ENCODE assay signal across 8 cellular contexts in genomic region chr3:184337981-184338380, GRCh38. TPM values are rescaled to one million over a fixed set of nuclear protein-coding genes. Genes with fewer than 3 reads are reported as not detected.
DNase-seq lines count a peak whose midpoint lies in the region; ATAC-seq and TF ChIP-seq lines count a peak whose summit lies in the region.

No MANE protein-coding gene starts in this region.

- H3K4me1 Mint-ChIP-seq in activated T-cell treated with anti-CD3 and anti-CD28 coated beads, Interleukin-2, amount 50 U/mL, for 72 hours (ENCODE audit: low read depth) = peaks cover 47% of the 10 kb centered on the region

- WGBS in transverse colon (ENCODE audit: low coverage in 1 of 2), 2 donors = 66 to 76% methylated on average over 5 to 7 of the region's 7 CpGs

- TF ChIP-seq EP300 in transverse colon (IDR thresholded peaks at IDR 0.05; ENCODE audit: low read depth) = no peak

- H3K9me3 ChIP-seq in colonic mucosa (no peaks in the 10 kb centered on the region), muscle layer of duodenum (ENCODE audit: control insufficient read depth in 1 of 2, low read length in 2 of 2) (no peaks in the 10 kb centered on the region), transverse colon (no peaks in the 10 kb centered on the region)

- peak overlapping the region; percentile 6 to 45 for H3K9ac ChIP-seq in colonic mucosa (ENCODE audit: low read depth in 2 of 2, low read length in 2 of 2)

- no peak for ATAC-seq in activated T-cell treated with anti-CD3 and anti-CD28 coated beads, Interleukin-2, amount 50 U/mL, for 72 hours (replicated peaks in 1 of 2)

- no peaks in the 10 kb centered on the region for H3K9me3 Mint-ChIP-seq in activated T-cell treated with anti-CD3 and anti-CD28 coated beads, Interleukin-2, amount 50 U/mL, for 72 hours

- TF ChIP-seq CTCF in colonic mucosa (IDR thresholded peaks at IDR 0.05) (no peak), transverse colon (IDR thresholded peaks at IDR 0.05) (no peak)

- peaks cover 6 to 7% of the 10 kb centered on the region in 2 donors for H3K36me3 Mint-ChIP-seq in activated T-cell treated with anti-CD3 and anti-CD28 coated beads, Interleukin-2, amount 50 U/mL, for 72 hours (ENCODE audit: insufficient read depth in 2 of 2)

- H3K27ac ChIP-seq in colonic mucosa (peak overlapping the region; percentile 78), muscle layer of duodenum (ENCODE audit: low read length) (peak overlapping the region; percentile 90), transverse colon (peak overlapping the region; percentile 94 to 99 (median 97))

- in situ Hi-C loops in transverse colon (cut with MboI; ENCODE audit: low pct_ligation_motif_present in 1 of 4, low pct_unique_long_range_greater_than_20kb in 1 of 4, low sequenced_read_pairs in 3 of 4) = no loop called here

- no peak for TF ChIP-seq POLR2A in transverse colon (IDR thresholded peaks at IDR 0.05)

- H3K4me3 ChIP-seq in colonic mucosa (no peak overlapping the region), muscle layer of duodenum (ENCODE audit: low read depth in 1 of 2, low read length in 2 of 2) (peak overlapping the region; percentile 67 to 87), transverse colon (peak overlapping the region in 1 of 4 donors; percentile 12)

- no peaks in the 10 kb centered on the region for H3K27me3 ChIP-seq in colonic mucosa
- H3K27me3 ChIP-seq in muscle layer of duodenum (ENCODE audit: low read depth, low read length) = no peaks in the 10 kb centered on the region
- H3K27me3 ChIP-seq in transverse colon = no peaks in the 10 kb centered on the region

- H3K27me3 Mint-ChIP-seq in activated T-cell treated with anti-CD3 and anti-CD28 coated beads, Interleukin-2, amount 50 U/mL, for 72 hours (ENCODE audit: low read depth) = no peaks in the 10 kb centered on the region

- H3K4me3 Mint-ChIP-seq in activated T-cell treated with anti-CD3 and anti-CD28 coated beads, Interleukin-2, amount 50 U/mL, for 72 hours = peak overlapping the region in 1 of 2 donors; percentile 11

- no peak for DNase-seq in activated T-cell treated with anti-CD3 and anti-CD28 coated beads, Interleukin-2, amount 50 U/mL, for 72 hours
- DNase-seq in activated T-cell treated with anti-CD3 and anti-CD28 coated beads, Interleukin-2, amount 50 U/mL, for 48 hours = no peak
- DNase-seq in colonic mucosa (no peak), transverse colon (no peak), NCI-H2107 treated with DMSO at 0.1 percent for 48 hours (lab: John Stamatoyannopoulos, UW; ENCODE audit: unreplicated experiment) (no peak), inferior parietal cortex (ENCODE audit: extremely low spot score) (no peak)
- DNase-seq in activated CD8-positive, alpha-beta memory T cell treated with anti-CD3 and anti-CD28 coated beads, Interleukin-2, amount 50 U/mL, for 4 hours = no peak

- H3K4me1 ChIP-seq in colonic mucosa (no peaks in the 10 kb centered on the region), muscle layer of duodenum (ENCODE audit: control insufficient read depth in 1 of 2, insufficient read depth in 2 of 2, low read length in 2 of 2) (peaks cover 9 to 38% of the 10 kb centered on the region in 2 donors), transverse colon (peaks cover 12 to 28% (median 24%) of the 10 kb centered on the region in 4 donors)

- H3K27ac Mint-ChIP-seq in activated T-cell treated with anti-CD3 and anti-CD28 coated beads, Interleukin-2, amount 50 U/mL, for 72 hours = peak overlapping the region; percentile 4

- intact Hi-C loops in colonic mucosa (cut with DNase I) = no loop called here
- intact Hi-C loops in transverse colon (cut with DNase I; ENCODE audit: low total_unique reads) = no loop called here

- H3K36me3 ChIP-seq in colonic mucosa (peaks cover 7% of the 10 kb centered on the region), muscle layer of duodenum (ENCODE audit: control insufficient read depth in 1 of 2, insufficient read depth in 2 of 2, low read length in 2 of 2) (peaks cover 28 to 42% of the 10 kb centered on the region in 2 donors), transverse colon (peaks cover 0 to 19% (median 8%) of the 10 kb centered on the region in 4 donors)

RNA-seq across cellular contexts. Expression of gene FAM131A, which starts 0.6 kb away (rescaled TPM):
- 1 to 10 TPM; 6.6 to 7.6 TPM for total RNA-seq in activated T-cell treated with anti-CD3 and anti-CD28 coated beads, Interleukin-2, amount 50 U/mL, for 72 hours
- total RNA-seq in colonic mucosa = 10 to 100 TPM; 15.0 to 22.0 TPM
- total RNA-seq in transverse colon = 10 to 100 TPM; 18.5 to 41.1 (median 28.8) TPM

RNA-seq across cellular contexts. Expression of gene CLCN2, which starts 23.4 kb away (rescaled TPM):
- 1 to 10 TPM; 3.1 to 3.9 TPM for total RNA-seq in activated T-cell treated with anti-CD3 and anti-CD28 coated beads, Interleukin-2, amount 50 U/mL, for 72 hours
- 10 to 100 TPM; 61.1 to 71.6 TPM for total RNA-seq in colonic mucosa
- 100 to 1,000 TPM in 1 of 4 donors, 10 to 100 TPM in 3; 13.7 to 246 (median 73.1) TPM for total RNA-seq in transverse colon

RNA-seq across cellular contexts. Expression of gene POLR2H, which starts 23.5 kb away (rescaled TPM):
- total RNA-seq in activated T-cell treated with anti-CD3 and anti-CD28 coated beads, Interleukin-2, amount 50 U/mL, for 72 hours = 10 to 100 TPM; 86.9 to 93.6 TPM
- total RNA-seq in colonic mucosa (100 to 1,000 TPM in 1 of 2 donors, 10 to 100 TPM in 1; 98.2 to 130 TPM), transverse colon (100 to 1,000 TPM in 3 of 4 donors, 10 to 100 TPM in 1; 74.4 to 206 (median 146) TPM)

RNA-seq across cellular contexts. Expression of gene EIF4G1, which starts 23.6 kb away (rescaled TPM):
- 100 to 1,000 TPM; 274 to 305 TPM for total RNA-seq in activated T-cell treated with anti-CD3 and anti-CD28 coated beads, Interleukin-2, amount 50 U/mL, for 72 hours
- total RNA-seq in colonic mucosa (100 to 1,000 TPM; 263 to 524 TPM), transverse colon (100 to 1,000 TPM; 135 to 453 (median 217) TPM)

RNA-seq across cellular contexts. Expression of gene PSMD2, which starts 38.9 kb away (rescaled TPM):
- 100 to 1,000 TPM; 169 to 184 TPM for total RNA-seq in activated T-cell treated with anti-CD3 and anti-CD28 coated beads, Interleukin-2, amount 50 U/mL, for 72 hours
- total RNA-seq in colonic mucosa = 100 to 1,000 TPM; 166 to 298 TPM
- 100 to 1,000 TPM in 3 of 4 donors, 10 to 100 TPM in 1; 63.6 to 234 (median 195) TPM for total RNA-seq in transverse colon
